9 cellular contexts compared by ENCODE assay signal in genomic region chr13:110361365-110361911, GRCh38. TPM values are rescaled to one million over a fixed set of nuclear protein-coding genes. Genes with fewer than 3 reads are reported as not detected.
A peak's percentile ranks its signal among the peaks of the same experiment; 100 is the strongest.
DNase-seq lines count a peak whose midpoint lies in the region; ATAC-seq and TF ChIP-seq lines count a peak whose summit lies in the region.
"Had no signal": no experiment of that assay in that cellular context is flagged by ENCODE, and none has a peak within 500 bp of the region (broad histone marks: within the 10 kb centered on the region; RNA-seq: fewer than 3 reads in every experiment).

No MANE protein-coding gene starts in this region.

- intact Hi-C loops in adrenal gland (cut with DNase I), result no loop called here
- intact Hi-C loops in naive thymus-derived CD4-positive, alpha-beta T cell (cut with micrococcal nuclease), result no loop called here

- H3K9me3 Mint-ChIP-seq in naive thymus-derived CD4-positive, alpha-beta T cell, result no peaks in the 10 kb centered on the region

- TF ChIP-seq POLR2A in adrenal gland (IDR thresholded peaks at IDR 0.05) (no peak), tibial nerve (IDR thresholded peaks at IDR 0.05) (no peak)

- ATAC-seq in naive thymus-derived CD4-positive, alpha-beta T cell, result no peak
- ATAC-seq: activated CD8-positive, alpha-beta memory T cell treated with anti-CD3 and anti-CD28 coated beads, Interleukin-2, amount 10 ng/mL, durations not matched to agents 7 days and 5 days had no signal

- H3K27me3 ChIP-seq in adrenal gland (no peaks in the 10 kb centered on the region), muscle layer of duodenum (ENCODE audit: low read depth, low read length) (no peaks in the 10 kb centered on the region), tibial nerve (no peaks in the 10 kb centered on the region)
- no peaks in the 10 kb centered on the region for H3K27me3 ChIP-seq in naive thymus-derived CD4-positive, alpha-beta T cell (ENCODE audit: control insufficient read depth in 2 of 2, insufficient read depth in 2 of 2, low read length in 2 of 2)

- H3K27ac ChIP-seq in adrenal gland, result peak overlapping the region in 3 of 5 donors; percentile 47 to 81 (median 59)
- peak overlapping the region; percentile 76 for H3K27ac ChIP-seq in muscle layer of duodenum (ENCODE audit: low read length)
- peak overlapping the region; percentile 38 to 84 (median 62) for H3K27ac ChIP-seq in tibial nerve
- H3K27ac ChIP-seq in naive thymus-derived CD4-positive, alpha-beta T cell (ENCODE audit: low read depth, low read length), result no peak overlapping the region

- H3K4me1 ChIP-seq in adrenal gland (replicated peaks in 1 of 2) (peaks cover 0 to 6% of the 10 kb centered on the region in 2 donors), muscle layer of duodenum (ENCODE audit: control insufficient read depth in 1 of 2, insufficient read depth in 2 of 2, low read length in 2 of 2) (peaks cover 0 to 17% of the 10 kb centered on the region in 2 donors), tibial nerve (peaks cover 0 to 49% (median 22%) of the 10 kb centered on the region in 4 donors)
- H3K4me1 ChIP-seq in naive thymus-derived CD4-positive, alpha-beta T cell (ENCODE audit: control insufficient read depth in 2 of 2, insufficient read depth in 2 of 2, low read length in 2 of 2), result no peaks in the 10 kb centered on the region

- no peaks in the 10 kb centered on the region for H3K4me1 Mint-ChIP-seq in naive thymus-derived CD4-positive, alpha-beta T cell
- H3K4me1 Mint-ChIP-seq: activated CD8-positive, alpha-beta memory T cell treated with anti-CD3 and anti-CD28 coated beads, Interleukin-2, amount 10 ng/mL, durations not matched to agents 7 days and 5 days had no signal

- H3K9me3 ChIP-seq in adrenal gland (replicated peaks in 1 of 3) (no peaks in the 10 kb centered on the region), muscle layer of duodenum (ENCODE audit: control insufficient read depth in 1 of 2, low read length in 2 of 2) (no peaks in the 10 kb centered on the region), tibial nerve (no peaks in the 10 kb centered on the region)
- H3K9me3 ChIP-seq in naive thymus-derived CD4-positive, alpha-beta T cell (ENCODE audit: control insufficient read depth in 2 of 3, low read length in 3 of 3), result no peaks in the 10 kb centered on the region

- POLR2A ChIA-PET in naive thymus-derived CD4-positive, alpha-beta T cell (lab: Charles Lee), result no interaction called here

- CTCF ChIA-PET in naive thymus-derived CD4-positive, alpha-beta T cell (lab: Charles Lee), result no interaction called here

- H3K36me3 ChIP-seq in adrenal gland (replicated peaks in 1 of 2), result no peaks in the 10 kb centered on the region
- H3K36me3 ChIP-seq in muscle layer of duodenum (ENCODE audit: control insufficient read depth in 1 of 2, insufficient read depth in 2 of 2, low read length in 2 of 2), result peaks cover 0 to 10% of the 10 kb centered on the region in 2 donors
- peaks cover 0 to 34% (median 0%) of the 10 kb centered on the region in 3 donors for H3K36me3 ChIP-seq in tibial nerve
- H3K36me3 ChIP-seq in naive thymus-derived CD4-positive, alpha-beta T cell (ENCODE audit: control insufficient read depth in 2 of 3, insufficient read depth in 3 of 3, low read length in 3 of 3), result no peaks in the 10 kb centered on the region

- TF ChIP-seq CTCF in adrenal gland (IDR thresholded peaks at IDR 0.05) (no peak), tibial nerve (IDR thresholded peaks at IDR 0.05) (no peak)

- H3K27me3 Mint-ChIP-seq in naive thymus-derived CD4-positive, alpha-beta T cell, result peaks cover 4 to 12% (median 5%) of the 10 kb centered on the region in 5 donors

- H3K27ac Mint-ChIP-seq in naive thymus-derived CD4-positive, alpha-beta T cell, result no peak overlapping the region
- H3K27ac Mint-ChIP-seq: activated CD8-positive, alpha-beta memory T cell treated with anti-CD3 and anti-CD28 coated beads, Interleukin-2, amount 10 ng/mL, durations not matched to agents 7 days and 5 days had no signal

- DNase-seq in adrenal gland (peak in 5 of 7 donors; percentile 19 to 80 (median 49)), fibroblast of peridontal ligament (ENCODE audit: extremely low read depth) (peak; percentile 99), tibial nerve (ENCODE audit: low spot score in 2 of 2) (peak; percentile 26 to 47), NCI-H2227 (lab: John Stamatoyannopoulos, UW; ENCODE audit: unreplicated experiment) (no peak), NCI-H226 (no peak)
- no peak for DNase-seq in activated CD4-positive, alpha-beta T cell treated with anti-CD3 and anti-CD28 coated beads for 1 hour
- DNase-seq in naive thymus-derived CD4-positive, alpha-beta T cell, result no peak
- DNase-seq: activated CD8-positive, alpha-beta memory T cell treated with anti-CD3 and anti-CD28 coated beads, Interleukin-2, amount 10 ng/mL, durations not matched to agents 7 days and 5 days had no signal

- WGBS in adrenal gland, 4 donors, result 51 to 80% (median 68%) methylated on average over 9 to 10 of the region's 10 CpGs
- 19 to 26% methylated on average over 6 to 10 of the region's 10 CpGs for WGBS in tibial nerve, 2 donors

- H3K4me3 ChIP-seq in adrenal gland (no peak overlapping the region), muscle layer of duodenum (ENCODE audit: low read depth in 1 of 2, low read length in 2 of 2) (no peak overlapping the region), tibial nerve (no peak overlapping the region)
- no peak overlapping the region for H3K4me3 ChIP-seq in naive thymus-derived CD4-positive, alpha-beta T cell (ENCODE audit: low read length)

- no peaks in the 10 kb centered on the region for H3K36me3 Mint-ChIP-seq in naive thymus-derived CD4-positive, alpha-beta T cell
- H3K36me3 Mint-ChIP-seq: activated CD8-positive, alpha-beta memory T cell treated with anti-CD3 and anti-CD28 coated beads, Interleukin-2, amount 10 ng/mL, durations not matched to agents 7 days and 5 days had no signal

- peak in 1 of 2 donors; percentile 71 for TF ChIP-seq EP300 in tibial nerve (IDR thresholded peaks at IDR 0.05)

- no peak overlapping the region for H3K4me3 Mint-ChIP-seq in naive thymus-derived CD4-positive, alpha-beta T cell
- H3K4me3 Mint-ChIP-seq: activated CD8-positive, alpha-beta memory T cell treated with anti-CD3 and anti-CD28 coated beads, Interleukin-2, amount 10 ng/mL, durations not matched to agents 7 days and 5 days had no signal

RNA-seq across cellular contexts. Expression of gene COL4A2, which starts 54.4 kb away (rescaled TPM):
- total RNA-seq in adrenal gland, result 100 to 1,000 TPM; 114 to 852 (median 175) TPM
- 100 to 1,000 TPM in 1 of 3 donors, 10 to 100 TPM in 2; 70.9 to 168 (median 77.8) TPM for polyA plus RNA-seq in adrenal gland
- total RNA-seq in tibial nerve, result 100 to 1,000 TPM; 576 to 821 (median 658) TPM
- total RNA-seq in naive thymus-derived CD4-positive, alpha-beta T cell, result under 1 TPM in 1 of 5 experiments, not detected in 4; 0.05 TPM
- not detected for polyA plus RNA-seq in naive thymus-derived CD4-positive, alpha-beta T cell
- total RNA-seq: activated CD8-positive, alpha-beta memory T cell treated with anti-CD3 and anti-CD28 coated beads, Interleukin-2, amount 10 ng/mL, durations not matched to agents 7 days and 5 days had no signal

RNA-seq across cellular contexts. Expression of gene COL4A1, which starts 54.5 kb away (rescaled TPM):
- total RNA-seq in adrenal gland, result 100 to 1,000 TPM; 124 to 364 (median 207) TPM
- 100 to 1,000 TPM in 2 of 3 donors, 10 to 100 TPM in 1; 62.4 to 127 (median 121) TPM for polyA plus RNA-seq in adrenal gland
- total RNA-seq in tibial nerve, result 100 to 1,000 TPM; 385 to 583 (median 526) TPM
- under 1 TPM in 1 of 5 experiments, not detected in 4; 0.24 TPM for total RNA-seq in naive thymus-derived CD4-positive, alpha-beta T cell
- not detected for polyA plus RNA-seq in naive thymus-derived CD4-positive, alpha-beta T cell
- total RNA-seq: activated CD8-positive, alpha-beta memory T cell treated with anti-CD3 and anti-CD28 coated beads, Interleukin-2, amount 10 ng/mL, durations not matched to agents 7 days and 5 days had no signal

Comparison
In these comparisons a context has a peak if more than half of its experiments do, and no peak if none do; other contexts are left out.
1. DNase-seq: peak in adrenal gland (5 of 7), fibroblast of peridontal ligament (single experiment) and tibial nerve (2 of 2); none in activated CD4-positive, alpha-beta T cell treated with anti-CD3 and anti-CD28 coated beads for 1 hour (single experiment), naive thymus-derived CD4-positive, alpha-beta T cell (0 of 9), NCI-H2227 (single experiment) and NCI-H226 (single experiment).
2. RNA of gene COL4A2, which starts 54.4 kb away (total RNA-seq): 576 to 821 TPM in tibial nerve and 114 to 852 TPM in adrenal gland; 0.05 TPM in naive thymus-derived CD4-positive, alpha-beta T cell; every median in the first group is over 10 times any median in the second.
3. RNA of gene COL4A1, which starts 54.5 kb away (total RNA-seq): 385 to 583 TPM in tibial nerve and 124 to 364 TPM in adrenal gland; 0.24 TPM in naive thymus-derived CD4-positive, alpha-beta T cell; every median in the first group is over 100 times any median in the second.